ENCODE assay signal across 22 cellular contexts in genomic region chr18:59612461-59612860, GRCh38.
DNase-seq lines count a peak whose midpoint lies in the region; ATAC-seq and TF ChIP-seq lines count a peak whose summit lies in the region.
"Had no signal": no experiment of that assay in that cellular context is flagged by ENCODE, and none has a peak within 500 bp of the region (broad histone marks: within the 10 kb centered on the region; RNA-seq: fewer than 3 reads in every experiment).

No MANE protein-coding gene starts in this region.

- peaks cover 4% of the 10 kb centered on the region for H3K27me3 Mint-ChIP-seq in GM23338 (ENCODE audit: insufficient read depth, low read depth, poor library complexity)
- H3K27me3 Mint-ChIP-seq: activated B cell treated with CpG ODN at 0.5 μM for 24 hours, T-helper 17 cell had no signal

- no peak overlapping the region for H3K27ac Mint-ChIP-seq in GM23338
- H3K27ac Mint-ChIP-seq: activated B cell treated with CpG ODN at 0.5 μM for 24 hours, CD14-positive monocyte, T-helper 17 cell had no signal

- H3K4me3 Mint-ChIP-seq in GM23338, result no peak overlapping the region
- H3K4me3 Mint-ChIP-seq: activated B cell treated with CpG ODN at 0.5 μM for 24 hours, CD14-positive monocyte, T-helper 17 cell had no signal

- no peaks in the 10 kb centered on the region for H3K36me3 ChIP-seq in GM23338 (ENCODE audit: insufficient read depth)
- no peaks in the 10 kb centered on the region for H3K36me3 ChIP-seq in testis (ENCODE audit: low read depth, missing control alignments)
- H3K36me3 ChIP-seq: thoracic aorta had no signal

- H3F3A ChIP-seq in GM23338 (replicated peaks; ENCODE audit: low read depth), result no peaks in the 10 kb centered on the region

- H3K4me1 Mint-ChIP-seq in GM23338, result peaks cover 10% of the 10 kb centered on the region; the same call in 2 of the 3 replicates
- H3K4me1 Mint-ChIP-seq: activated B cell treated with CpG ODN at 0.5 μM for 24 hours, CD14-positive monocyte, T-helper 17 cell had no signal

- no peaks in the 10 kb centered on the region for H3K9me3 Mint-ChIP-seq in GM23338
- H3K9me3 Mint-ChIP-seq: activated B cell treated with CpG ODN at 0.5 μM for 24 hours had no signal

- intact Hi-C loops in testis (cut with DNase I; ENCODE audit: low total_unique reads), result no loop called here

- no peak overlapping the region for H3K4me2 ChIP-seq in GM23338

- peaks cover 10% of the 10 kb centered on the region for H3K9me2 ChIP-seq in GM23338 (ENCODE audit: insufficient read depth)

- H3K27me3 ChIP-seq in GM23338 (ENCODE audit: insufficient read depth), result no peaks in the 10 kb centered on the region
- H3K27me3 ChIP-seq in testis, result no peaks in the 10 kb centered on the region

- no peaks in the 10 kb centered on the region for H3K9me3 ChIP-seq in testis
- H3K9me3 ChIP-seq: thoracic aorta had no signal

- H3K36me3 Mint-ChIP-seq in GM23338 (ENCODE audit: low read depth), result no peaks in the 10 kb centered on the region
- H3K36me3 Mint-ChIP-seq: CD14-positive monocyte had no signal

- TF ChIP-seq CTCF in GM23338 (conservative IDR thresholded peaks at IDR 0.05; ENCODE audit: low read depth in 2 of 2), result no peak
- no peak for TF ChIP-seq CTCF in fibroblast of villous mesenchyme (IDR thresholded peaks at IDR 0.05; ENCODE audit: insufficient read depth, low read depth, low read length)
- no peak for TF ChIP-seq CTCF in testis (IDR thresholded peaks at IDR 0.05)

- no peaks in the 10 kb centered on the region for H4K20me1 ChIP-seq in GM23338 (replicated peaks; ENCODE audit: insufficient read depth)

- H3K27ac ChIP-seq in GM23338 (ENCODE audit: low read depth), result no peak overlapping the region
- H3K27ac ChIP-seq in testis, result no peak overlapping the region
- H3K27ac ChIP-seq: thoracic aorta had no signal

- WGBS in testis, 2 donors, result 56 to 77% methylated on average over 1 of the region's 1 CpG

- no peaks in the 10 kb centered on the region for H3K4me1 ChIP-seq in GM23338 (ENCODE audit: insufficient read depth)
- H3K4me1 ChIP-seq in testis, result no peaks in the 10 kb centered on the region

- ATAC-seq in GM23338 (no peak; the same call in 2 of the 3 replicates), HG02981 (IDR thresholded peaks at IDR 0.05; ENCODE audit: unreplicated experiment) (no peak)
- ATAC-seq: K562, T-helper 17 cell had no signal

- no peak overlapping the region for H3K4me3 ChIP-seq in GM23338
- H3K4me3 ChIP-seq in fibroblast of villous mesenchyme (ENCODE audit: low read depth, low read length), result no peak overlapping the region
- H3K4me3 ChIP-seq in testis, result no peak overlapping the region
- H3K4me3 ChIP-seq: K562, thoracic aorta had no signal

- no peak overlapping the region for H2AFZ ChIP-seq in GM23338

- TF ChIP-seq POLR2A in testis (IDR thresholded peaks at IDR 0.05), result no peak

- no peaks in the 10 kb centered on the region for H3K79me2 ChIP-seq in GM23338 (replicated peaks; ENCODE audit: insufficient read depth)

- DNase-seq in GM23338 (ENCODE audit: low spot score) (peak; percentile 23), amniotic epithelial cell (ENCODE audit: low read depth) (peak; percentile 38), fibroblast of villous mesenchyme (ENCODE audit: low read depth) (peak; percentile 55), testis (peak; percentile 35), NCI-H748 (lab: John Stamatoyannopoulos, UW; ENCODE audit: unreplicated experiment) (no peak), cerebellar nuclear complex (lab: John Stamatoyannopoulos, UW) (no peak)
- DNase-seq: activated B cell treated with CpG ODN at 0.5 μM for 24 hours; activated CD8-positive, alpha-beta memory T cell treated with anti-CD3 and anti-CD28 coated beads for 24 hours; amniotic stem cell; hypothalamus; kidney glomerular epithelial cell; NCI-H1417 treated with DMSO at 0.1 percent for 48 hours; NCI-H2227 treated with DMSO at 0.1 percent for 48 hours; NK-92 treated with Interleukin-12 subunit alpha and Interleukin-12 subunit beta, amount 100 ng/mL, for 24 hours; nucleus accumbens; SHP77; stimulated activated CD4-positive, alpha-beta T cell treated with anti-CD3 and anti-CD28 coated beads, Interleukin-4, amount 100 ng/mL, for 4 hours; T-helper 17 cell had no signal

TF ChIP-seq in GM23338, 12 proteins besides CTCF, POLR2A, EP300 and RAD21:
- TF ChIP-seq STAT1 (IDR thresholded peaks at IDR 0.05; ENCODE audit: unreplicated experiment), result no peak
- TF ChIP-seq CREB1 (CRISPR knock-in tag; IDR thresholded peaks at IDR 0.05; ENCODE audit: low read depth), result no peak
- TF ChIP-seq ZNF331 (CRISPR knock-in tag; IDR thresholded peaks at IDR 0.05; ENCODE audit: low read depth), result no peak
- no peak for TF ChIP-seq EZH2phosphoT487 (IDR thresholded peaks at IDR 0.05; ENCODE audit: unreplicated experiment)
- no peak for TF ChIP-seq ZNF114 (CRISPR knock-in tag; IDR thresholded peaks at IDR 0.05)
- no peak for TF ChIP-seq ZNF462 (CRISPR knock-in tag; IDR thresholded peaks at IDR 0.05)
- TF ChIP-seq EZH2 (IDR thresholded peaks at IDR 0.05; ENCODE audit: low read depth, unreplicated experiment), result no peak
- no peak for TF ChIP-seq POLR2AphosphoS5 (IDR thresholded peaks at IDR 0.05; ENCODE audit: low read depth)

Comparison
In these comparisons a context has a peak if more than half of its experiments do, and no peak if none do; other contexts are left out.
1. DNase-seq: peak in GM23338 (single experiment), amniotic epithelial cell (single experiment), fibroblast of villous mesenchyme (single experiment) and testis (single experiment); none in NCI-H748 (single experiment) and cerebellar nuclear complex (0 of 2).